ENCODE assay signal across 11 cellular contexts in genomic region chr7:94698275-94698674, GRCh38. TPM values are rescaled to one million over a fixed set of nuclear protein-coding genes. Genes with fewer than 3 reads are reported as not detected.
A peak's percentile ranks its signal among the peaks of the same experiment; 100 is the strongest.
DNase-seq lines count a peak whose midpoint lies in the region; ATAC-seq and TF ChIP-seq lines count a peak whose summit lies in the region.
"Had no signal": no experiment of that assay in that cellular context is flagged by ENCODE, and none has a peak within 500 bp of the region (broad histone marks: within the 10 kb centered on the region; RNA-seq: fewer than 3 reads in every experiment).

No MANE protein-coding gene starts in this region.

- no peaks in the 10 kb centered on the region for H3K79me2 ChIP-seq in SK-N-SH (ENCODE audit: insufficient read depth)

- no peaks in the 10 kb centered on the region for H3K9me2 ChIP-seq in SK-N-SH

- H3K9ac ChIP-seq in SK-N-SH = no peak overlapping the region

- TF ChIP-seq POLR2A in gastroesophageal sphincter (IDR thresholded peaks at IDR 0.05) = no peak

- WGBS in SK-N-SH (ENCODE audit: low lambda C conversion rate) = 36% methylated on average over 2 of the region's 2 CpGs
- WGBS in gastroesophageal sphincter (ENCODE audit: low coverage in 1 of 2), 2 donors = 41 to 49% methylated on average over 2 of the region's 2 CpGs

- no peak for TF ChIP-seq EP300 in SK-N-SH (IDR thresholded peaks at IDR 0.05; ENCODE audit: borderline replicate concordance in 1 of 2, low read depth in 1 of 2, low read length in 1 of 2)
- no peak for TF ChIP-seq EP300 in gastroesophageal sphincter (IDR thresholded peaks at IDR 0.05)

- H3K9me3 ChIP-seq in SK-N-SH (no peaks in the 10 kb centered on the region), gastroesophageal sphincter (no peaks in the 10 kb centered on the region)
- H3K9me3 ChIP-seq: uterus had no signal

- intact Hi-C loops in sciatic nerve (cut with DNase I) = no loop called here

- TF ChIP-seq CTCF in SK-N-SH (IDR thresholded peaks at IDR 0.05) (no peak), fibroblast of the aortic adventitia (IDR thresholded peaks at IDR 0.05; ENCODE audit: insufficient read depth, low read length) (no peak), gastroesophageal sphincter (IDR thresholded peaks at IDR 0.05) (no peak)

- no peaks in the 10 kb centered on the region for H4K20me1 ChIP-seq in SK-N-SH (ENCODE audit: insufficient read depth)

- peak overlapping the region in 1 of 2 experiments; percentile 61; a peak in 3 of 4 replicates for H3K27ac ChIP-seq in SK-N-SH (ENCODE audit: low read depth in 2 of 2, low read length in 1 of 2)
- no peak overlapping the region for H3K27ac ChIP-seq in gastroesophageal sphincter
- H3K27ac ChIP-seq: uterus had no signal

- ATAC-seq in GM18868 (IDR thresholded peaks at IDR 0.05; ENCODE audit: unreplicated experiment) = peak; percentile 47
- peak; percentile 68 for ATAC-seq in sciatic nerve
- no peak for ATAC-seq in GM18858 (IDR thresholded peaks at IDR 0.05; ENCODE audit: unreplicated experiment)
- ATAC-seq in GM21529 (IDR thresholded peaks at IDR 0.05; ENCODE audit: unreplicated experiment) = no peak
- ATAC-seq in gastroesophageal sphincter = no peak
- no peak for ATAC-seq in GM18870 (IDR thresholded peaks at IDR 0.05; ENCODE audit: unreplicated experiment)

- H3K36me3 ChIP-seq in SK-N-SH (replicated peaks in 1 of 2; ENCODE audit: control insufficient read depth in 1 of 2, insufficient read depth in 2 of 2, low read length in 1 of 2) (no peaks in the 10 kb centered on the region), gastroesophageal sphincter (no peaks in the 10 kb centered on the region)
- H3K36me3 ChIP-seq: uterus had no signal

- TF ChIP-seq RAD21 in SK-N-SH (IDR thresholded peaks at IDR 0.05; ENCODE audit: low read length) = no peak

- CTCF ChIA-PET in SK-N-SH (lab: Yijun Ruan, JAX) = no interaction called here

- peaks cover 6% of the 10 kb centered on the region for H3F3A ChIP-seq in SK-N-SH (replicated peaks; ENCODE audit: insufficient read depth)

- peak overlapping the region; percentile 20; the same call in 1 of the 2 replicates for H3K4me2 ChIP-seq in SK-N-SH

- 0 out of 2 replicates have a peak overlapping the region, but pooled peaks have one; percentile 1 for H2AFZ ChIP-seq in SK-N-SH (ENCODE audit: low read depth)

- DNase-seq in SK-N-SH (no peak), fibroblast of the aortic adventitia (ENCODE audit: low read depth) (peak; percentile 79), sciatic nerve (ENCODE audit: low spot score) (no peak)
- DNase-seq: activated T-cell treated with anti-CD3 and anti-CD28 coated beads, Interleukin-2, amount 50 U/mL, for 72 hours; NCI-H1694 treated with DMSO at 0.1 percent for 48 hours; uterus had no signal

- peaks cover 0 to 21% of the 10 kb centered on the region in 2 experiments; a peak in 2 of 4 replicates for H3K4me1 ChIP-seq in SK-N-SH (ENCODE audit: control insufficient read depth in 1 of 2, insufficient read depth in 2 of 2, low read depth in 1 of 2, low read length in 1 of 2)
- peaks cover 0 to 15% (median 0%) of the 10 kb centered on the region in 3 donors for H3K4me1 ChIP-seq in gastroesophageal sphincter

- POLR2A ChIA-PET in SK-N-SH (lab: Yijun Ruan, JAX) = no interaction called here

- no peak overlapping the region for H3K4me3 ChIP-seq in SK-N-SH (ENCODE audit: low read depth in 2 of 2, low read length in 1 of 2)
- no peak overlapping the region for H3K4me3 ChIP-seq in fibroblast of the aortic adventitia (ENCODE audit: low read depth, low read length)
- no peak overlapping the region for H3K4me3 ChIP-seq in gastroesophageal sphincter
- H3K4me3 ChIP-seq: uterus had no signal

- H3K27me3 ChIP-seq in SK-N-SH (ENCODE audit: insufficient read depth) (no peaks in the 10 kb centered on the region), gastroesophageal sphincter (no peaks in the 10 kb centered on the region)
- H3K27me3 ChIP-seq: uterus had no signal

TF ChIP-seq in SK-N-SH, 30 proteins besides CTCF, POLR2A, EP300 and RAD21:
- peak; percentile 82; the same call in 1 of the 2 replicates for TF ChIP-seq FOSL2 (IDR thresholded peaks at IDR 0.05; ENCODE audit: borderline replicate concordance, low read depth)
- 0 out of 2 replicates have a peak, but pooled peaks have one; percentile 7 for TF ChIP-seq NFIC (IDR thresholded peaks at IDR 0.05; ENCODE audit: borderline replicate concordance)
- TF ChIP-seq PBX3 (IDR thresholded peaks at IDR 0.05) = peak; percentile 31; the same call in 1 of the 2 replicates
- TF ChIP-seq TCF12 (IDR thresholded peaks at IDR 0.05) = peak; percentile 75
- TF ChIP-seq MEF2A (IDR thresholded peaks at IDR 0.05; ENCODE audit: borderline replicate concordance, low read depth) = no peak
- TF ChIP-seq, protein P1, sequence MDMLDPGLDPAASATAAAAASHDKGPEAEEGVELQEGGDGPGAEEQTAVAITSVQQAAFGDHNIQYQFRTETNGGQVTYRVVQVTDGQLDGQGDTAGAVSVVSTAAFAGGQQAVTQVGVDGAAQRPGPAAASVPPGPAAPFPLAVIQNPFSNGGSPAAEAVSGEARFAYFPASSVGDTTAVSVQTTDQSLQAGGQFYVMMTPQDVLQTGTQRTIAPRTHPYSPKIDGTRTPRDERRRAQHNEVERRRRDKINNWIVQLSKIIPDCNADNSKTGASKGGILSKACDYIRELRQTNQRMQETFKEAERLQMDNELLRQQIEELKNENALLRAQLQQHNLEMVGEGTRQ (IDR thresholded peaks at IDR 0.05; ENCODE audit: borderline replicate concordance, low read depth, low read length) = no peak
- TF ChIP-seq RXRA (IDR thresholded peaks at IDR 0.05; ENCODE audit: borderline replicate concordance, low read depth) = no peak
- no peak for TF ChIP-seq RFX5 (IDR thresholded peaks at IDR 0.05; ENCODE audit: low read length)
- TF ChIP-seq GATA2 (CRISPR knock-in tag; IDR thresholded peaks at IDR 0.05) = no peak
- peak; percentile 85 for TF ChIP-seq JUND (IDR thresholded peaks at IDR 0.05)
- TF ChIP-seq TEAD4 (IDR thresholded peaks at IDR 0.05; ENCODE audit: borderline replicate concordance, insufficient read depth) = peak; percentile 17; the same call in 1 of the 2 replicates
- TF ChIP-seq MXI1 (IDR thresholded peaks at IDR 0.05; ENCODE audit: low read depth, low read length) = no peak

RNA-seq across cellular contexts. Expression of gene SGCE, which starts 42.3 kb away (rescaled TPM):
- 69.5 and 91.3 TPM in 2 replicates for polyA plus RNA-seq in SK-N-SH (2012; rRNA removed)
- 93.6 and 102 TPM in 2 replicates for polyA plus RNA-seq in SK-N-SH (2012; cell fraction: cytosol; rRNA removed)
- polyA plus RNA-seq in SK-N-SH (2012; cell fraction: nucleus; rRNA removed) = 41.8 and 69.7 TPM in 2 replicates
- total RNA-seq in fibroblast of the aortic adventitia (ENCODE audit: low replicate concordance) (77.4 and 100 TPM in 2 replicates), sciatic nerve (132 TPM), gastroesophageal sphincter (100 to 1,000 TPM in 3 of 4 donors, 10 to 100 TPM in 1; 92.5 to 138 (median 123) TPM)

Comparison
In these comparisons a context has a peak if more than half of its experiments do, and no peak if none do; other contexts are left out.
1. ATAC-seq: peak in GM18868 (single experiment) and sciatic nerve (single experiment); none in GM18858 (single experiment), GM21529 (single experiment), gastroesophageal sphincter (single experiment) and GM18870 (single experiment).